25 cellular contexts compared by ENCODE assay signal in genomic region chr3:12845790-12846189, GRCh38. TPM values are rescaled to one million over a fixed set of nuclear protein-coding genes. Genes with fewer than 3 reads are reported as not detected.
DNase-seq lines count a peak whose midpoint lies in the region; ATAC-seq, FAIRE-seq and TF ChIP-seq lines count a peak whose summit lies in the region.
"Had no signal": no experiment of that assay in that cellular context is flagged by ENCODE, and none has a peak within 500 bp of the region (broad histone marks: within the 10 kb centered on the region; RNA-seq: fewer than 3 reads in every experiment).

No MANE protein-coding gene starts in this region.

- H3K4me1 ChIP-seq in DND-41 (ENCODE audit: insufficient read depth, low read length) = peaks cover 26% of the 10 kb centered on the region
- H3K4me1 ChIP-seq in IMR-90 (ENCODE audit: control insufficient read depth, insufficient read depth, low read length) = peaks cover 2% of the 10 kb centered on the region; the same call in 1 of the 2 replicates
- H3K4me1 ChIP-seq in K562 (replicated peaks in 1 of 2; ENCODE audit: control insufficient read depth in 2 of 2, insufficient read depth in 2 of 2, low read length in 2 of 2) = peaks cover 10 to 11% of the 10 kb centered on the region in 2 experiments; a peak in 4 of 5 replicates
- peaks cover 9% of the 10 kb centered on the region for H3K4me1 ChIP-seq in mesenchymal stem cell (ENCODE audit: control insufficient read depth, insufficient read depth, low read depth, low read length)
- H3K4me1 ChIP-seq: BE2C had no signal

- CTCF ChIA-PET in IMR-90 (lab: Yijun Ruan, JAX) = no interaction called here
- CTCF ChIA-PET in K562 (lab: Yijun Ruan, JAX; ENCODE audit: low intra/inter-chr PET ratio) = no interaction called here
- CTCF ChIA-PET in MCF 10A (lab: Yijun Ruan, JAX) = no interaction called here

- dilution Hi-C loops in IMR-90 (cut with HindIII; ENCODE audit: low sequenced_read_pairs, unreplicated experiment) = no loop called here

- H3K27me3 ChIP-seq in DND-41 (ENCODE audit: insufficient read depth, low read length, poor library complexity) = no peaks in the 10 kb centered on the region
- H3K27me3 ChIP-seq in IMR-90 (ENCODE audit: control insufficient read depth, insufficient read depth, low read length) = no peaks in the 10 kb centered on the region; the same call in 1 of the 2 replicates
- peaks cover 3% of the 10 kb centered on the region in 2 experiments; a peak in 4 of 5 replicates for H3K27me3 ChIP-seq in K562 (ENCODE audit: control insufficient read depth in 2 of 2, insufficient read depth in 2 of 2, low read length in 2 of 2)
- H3K27me3 ChIP-seq in mesenchymal stem cell (ENCODE audit: control insufficient read depth in 1 of 2, insufficient read depth in 1 of 2, low read length in 2 of 2) = no peaks in the 10 kb centered on the region
- H3K27me3 ChIP-seq: BE2C, BLaER1 had no signal

- H2AFZ ChIP-seq in DND-41 (ENCODE audit: low read depth, low read length) = no peak overlapping the region
- H2AFZ ChIP-seq in IMR-90 (replicated peaks; ENCODE audit: low read length, poor library complexity) = no peak overlapping the region
- H2AFZ ChIP-seq in K562 (ENCODE audit: low read depth, low read length) = no peak overlapping the region
- no peak overlapping the region for H2AFZ ChIP-seq in mesenchymal stem cell (ENCODE audit: low read depth, low read length)

- H2BK15ac ChIP-seq in IMR-90 (ENCODE audit: low read depth, low read length) = no peak overlapping the region
- H2BK15ac ChIP-seq in mesenchymal stem cell (ENCODE audit: low read depth, poor library complexity, severe bottlenecking) = no peak overlapping the region

- H3K9ac ChIP-seq in DND-41 (ENCODE audit: low read depth, low read length) (no peak overlapping the region), IMR-90 (ENCODE audit: low read depth, low read length) (no peak overlapping the region), K562 (ENCODE audit: insufficient read depth in 1 of 2, low read depth in 2 of 2, low read length in 2 of 2) (no peak overlapping the region), mesenchymal stem cell (ENCODE audit: low read length) (no peak overlapping the region)
- H3K9ac ChIP-seq: BLaER1 had no signal

- TF ChIP-seq POLR2A in IMR-90 (IDR thresholded peaks at IDR 0.05; ENCODE audit: low read depth, low read length) = no peak
- no peak for TF ChIP-seq POLR2A in K562 (conservative IDR thresholded peaks at IDR 0.05)

- peaks cover 9% of the 10 kb centered on the region for H3K4me1 Mint-ChIP-seq in MCF 10A (ENCODE audit: insufficient read depth, unreplicated experiment)

- TF ChIP-seq CTCF in DND-41 (IDR thresholded peaks at IDR 0.05; ENCODE audit: borderline replicate concordance, extremely low read depth, low read length, poor library complexity, severe bottlenecking) (no peak), IMR-90 (conservative IDR thresholded peaks at IDR 0.05; ENCODE audit: low read depth, low read length) (no peak), K562 (IDR thresholded peaks at IDR 0.05 in 2 of 3, conservative IDR thresholded peaks at IDR 0.05 in 1 of 3; ENCODE audit: insufficient read depth in 2 of 3, low read depth in 1 of 3, low read length in 3 of 3) (no peak), MCF 10A (IDR thresholded peaks at IDR 0.05; ENCODE audit: unreplicated experiment) (no peak)

- TF ChIP-seq RAD21 in IMR-90 (IDR thresholded peaks at IDR 0.05; ENCODE audit: low read length) (no peak), K562 (CRISPR knock-in tag; conservative IDR thresholded peaks at IDR 0.05 in 1 of 2, IDR thresholded peaks at IDR 0.05 in 1 of 2) (no peak)

- H3K36me3 Mint-ChIP-seq in MCF 10A (ENCODE audit: insufficient read depth, unreplicated experiment) = peaks cover 8% of the 10 kb centered on the region
- H3K36me3 Mint-ChIP-seq: CD14-positive monocyte had no signal

- H3K27ac ChIP-seq in DND-41 (ENCODE audit: low read length) (peak overlapping the region; percentile 72), IMR-90 (ENCODE audit: insufficient read depth, low read length) (no peak overlapping the region), K562 (ENCODE audit: extremely low read depth, low read depth, low read length) (no peak overlapping the region), mesenchymal stem cell (ENCODE audit: low read length, poor library complexity, severe bottlenecking) (peak overlapping the region; percentile 53)
- H3K27ac ChIP-seq: BLaER1 had no signal

- H2AK5ac ChIP-seq in IMR-90 (ENCODE audit: low read depth, low read length) (no peak overlapping the region), mesenchymal stem cell (ENCODE audit: low read length, severe bottlenecking) (peak overlapping the region; percentile 91)

- POLR2A ChIA-PET in IMR-90 (lab: Charles Lee; ENCODE audit: unreplicated experiment) (no interaction called here), K562 (lab: Yijun Ruan, JAX) (interaction anchor here (1.1 kb wide), 1 partner anchor 13 kb away, joined by 4 read pairs; no protein-coding TSS in a partner anchor), MCF 10A (lab: Yijun Ruan, JAX) (no interaction called here)

- no peak overlapping the region for H4K5ac ChIP-seq in IMR-90 (ENCODE audit: low read depth, low read length)

- H3K36me3 ChIP-seq in DND-41 (ENCODE audit: insufficient read depth, low read length) (peaks cover 5% of the 10 kb centered on the region), IMR-90 (ENCODE audit: control insufficient read depth, insufficient read depth, low read length) (no peaks in the 10 kb centered on the region), K562 (ENCODE audit: control insufficient read depth, insufficient read depth, low read length) (peaks cover 4% of the 10 kb centered on the region; the same call in 2 of the 3 replicates), mesenchymal stem cell (ENCODE audit: control insufficient read depth in 1 of 2, insufficient read depth in 2 of 2, low read depth in 1 of 2, low read length in 2 of 2) (no peaks in the 10 kb centered on the region)
- H3K36me3 ChIP-seq: BLaER1 had no signal

- H3K18ac ChIP-seq in IMR-90 (ENCODE audit: low read depth, low read length) (no peak overlapping the region), mesenchymal stem cell (ENCODE audit: low read depth in 1 of 2, low read length in 2 of 2) (no peak overlapping the region)

- no peak overlapping the region for H2AK9ac ChIP-seq in IMR-90 (replicated peaks; ENCODE audit: low read depth, low read length, poor library complexity)

- H3K14ac ChIP-seq in IMR-90 (replicated peaks; ENCODE audit: low read depth, low read length) (no peak overlapping the region), mesenchymal stem cell (ENCODE audit: low read length in 2 of 2) (peak overlapping the region in 1 of 2 experiments; percentile 77)

- WGBS in IMR-90 (ENCODE audit: extremely low coverage in 2 of 2, insufficient read length in 1 of 2), 2 experiments = 20% methylated on average over 1 of the region's 1 CpG; no CpG with 5 or more reads in 1 of the 2 experiments
- WGBS in K562 (ENCODE audit: insufficient coverage, low coverage, missing lambda C conversion rate) = 14% methylated on average over 1 of the region's 1 CpG
- 53% methylated on average over 1 of the region's 1 CpG for WGBS in mesenchymal stem cell

- H3K27ac Mint-ChIP-seq in MCF 10A (ENCODE audit: low read depth, unreplicated experiment) = no peak overlapping the region

- no peak overlapping the region for H2BK20ac ChIP-seq in IMR-90 (ENCODE audit: low read depth, low read length)

- H3K9me1 ChIP-seq in IMR-90 (ENCODE audit: insufficient read depth, low read length) = 0 out of 2 replicates have a peak, but pooled peaks cover 3% of the 10 kb centered on the region
- H3K9me1 ChIP-seq in K562 (ENCODE audit: control insufficient read depth, insufficient read depth, low read length) = no peaks in the 10 kb centered on the region

- H2BK12ac ChIP-seq in mesenchymal stem cell (ENCODE audit: low read length in 2 of 2) = no peak overlapping the region

- H2BK120ac ChIP-seq in IMR-90 (ENCODE audit: low read depth, low read length) (no peak overlapping the region), mesenchymal stem cell (ENCODE audit: low read depth, low read length) (no peak overlapping the region)

- H3K4me3 Mint-ChIP-seq in MCF 10A (ENCODE audit: unreplicated experiment) = no peak overlapping the region
- H3K4me3 Mint-ChIP-seq: CD14-positive monocyte; CD4-positive, alpha-beta memory T cell; CD4-positive, CD25-positive, alpha-beta regulatory T cell; CD8-positive, alpha-beta memory T cell had no signal

- TF ChIP-seq EP300 in K562 (IDR thresholded peaks at IDR 0.05; ENCODE audit: low read length) = no peak

- no peak overlapping the region for H2BK5ac ChIP-seq in IMR-90 (ENCODE audit: low read depth, low read length, poor library complexity, severe bottlenecking)
- peak overlapping the region; percentile 53 for H2BK5ac ChIP-seq in mesenchymal stem cell (ENCODE audit: low read depth, low read length, poor library complexity, severe bottlenecking)

- no peaks in the 10 kb centered on the region for H3K9me3 Mint-ChIP-seq in MCF 10A (ENCODE audit: unreplicated experiment)
- H3K9me3 Mint-ChIP-seq: CD4-positive, alpha-beta memory T cell; CD8-positive, alpha-beta memory T cell had no signal

- H3K4me2 ChIP-seq in DND-41 (ENCODE audit: insufficient read depth, low read length) (no peak overlapping the region), IMR-90 (ENCODE audit: low read depth, low read length) (no peak overlapping the region), K562 (ENCODE audit: insufficient read depth, low read length) (no peak overlapping the region), mesenchymal stem cell (ENCODE audit: low read length, poor library complexity, severe bottlenecking) (no peak overlapping the region)

- H3K4me3 ChIP-seq in DND-41 (ENCODE audit: low read depth in 1 of 2, low read length in 2 of 2) (no peak overlapping the region), IMR-90 (ENCODE audit: insufficient read depth, low read depth, low read length) (no peak overlapping the region), K562 (no peak overlapping the region), mesenchymal stem cell (ENCODE audit: insufficient read depth in 1 of 2, low read depth in 1 of 2, low read length in 2 of 2) (no peak overlapping the region)
- H3K4me3 ChIP-seq: BLaER1 had no signal

- H3K56ac ChIP-seq in IMR-90 (ENCODE audit: extremely low read depth, insufficient read depth, low read length) = no peak overlapping the region

- H3K23ac ChIP-seq in IMR-90 (ENCODE audit: low read depth, low read length) (no peak overlapping the region), mesenchymal stem cell (ENCODE audit: low read length in 2 of 2) (no peak overlapping the region)

- intact Hi-C loops in IMR-90 (cut with micrococcal nuclease) = no loop called here
- intact Hi-C loops in K562 (cut with micrococcal nuclease) = no loop called here
- intact Hi-C loops in MCF 10A (cut with micrococcal nuclease) = no loop called here

- BruUV-seq in IMR-90 (replicated peaks; lab: Mats Ljungman, UMichigan) (no TSS peak), K562 (replicated peaks; lab: Mats Ljungman, UMichigan) (no TSS peak), MCF 10A (replicated peaks; lab: Mats Ljungman, UMichigan) (no TSS peak)

- DNase-seq in DND-41 (no peak), IMR-90 (no peak), K562 (ENCODE audit: extremely low read depth in 1 of 4, low spot score in 3 of 4) (no peak), mesenchymal stem cell (no peak), NOMO-1 (lab: John Stamatoyannopoulos, UW; ENCODE audit: unreplicated experiment in 2 of 2) (no peak), NK-92 (lab: John Stamatoyannopoulos, UW; ENCODE audit: unreplicated experiment) (no peak), MCF 10A (ENCODE audit: unreplicated experiment) (no peak), SW 1271 (lab: John Stamatoyannopoulos, UW) (no peak)
- DNase-seq: 8988T; BE2C; C1 segment of cervical spinal cord; CD4-positive, alpha-beta memory T cell; CD4-positive, CD25-positive, alpha-beta regulatory T cell; CD8-positive, alpha-beta memory T cell; COR-L47; DMS 273 treated with DMSO at 0.1 percent for 48 hours; DMS153; DMS53; DMS79 had no signal

- H4K8ac ChIP-seq in IMR-90 (ENCODE audit: low read depth in 2 of 2, low read length in 2 of 2) = no peak overlapping the region
- peak overlapping the region; percentile 64 for H4K8ac ChIP-seq in mesenchymal stem cell (ENCODE audit: low read length)

- H3K27me3 Mint-ChIP-seq in MCF 10A (ENCODE audit: insufficient read depth, unreplicated experiment) = no peaks in the 10 kb centered on the region
- H3K27me3 Mint-ChIP-seq: CD4-positive, alpha-beta memory T cell had no signal

- no peak for FAIRE-seq in K562 (lab: Jason Lieb, UNC)
- FAIRE-seq: A204.1, G401.6, GM12891, GM19239 had no signal

- H3K9me3 ChIP-seq in DND-41 (ENCODE audit: insufficient read depth, low read length, severe bottlenecking) (no peaks in the 10 kb centered on the region), IMR-90 (ENCODE audit: control insufficient read depth, insufficient read depth, low read length) (no peaks in the 10 kb centered on the region), K562 (replicated peaks; ENCODE audit: control insufficient read depth, insufficient read depth, low read depth, low read length) (no peaks in the 10 kb centered on the region), mesenchymal stem cell (ENCODE audit: control insufficient read depth, low read length) (no peaks in the 10 kb centered on the region)
- H3K9me3 ChIP-seq: BE2C had no signal

- in situ Hi-C loops in IMR-90 (cut with MboI; ENCODE audit: low sequenced_read_pairs) (no loop called here), K562 (cut with MboI) (no loop called here)

- peaks cover 6% of the 10 kb centered on the region for H3K79me2 ChIP-seq in DND-41 (ENCODE audit: insufficient read depth, low read length)
- H3K79me2 ChIP-seq in K562 (ENCODE audit: control insufficient read depth, insufficient read depth, low read length) = peaks cover 10% of the 10 kb centered on the region

- ATAC-seq in DND-41 (ENCODE audit: insufficient read depth, low read depth) (no peak), IMR-90 (ENCODE audit: low read depth) (no peak), K562 (no peak)

- H4K20me1 ChIP-seq in DND-41 (ENCODE audit: insufficient read depth, low read length) (peaks cover 5% of the 10 kb centered on the region), IMR-90 (ENCODE audit: insufficient read depth, low read length) (peaks cover 5% of the 10 kb centered on the region), K562 (replicated peaks; ENCODE audit: control insufficient read depth, insufficient read depth, low read length) (peaks cover 2% of the 10 kb centered on the region)

- H3K79me1 ChIP-seq in IMR-90 (ENCODE audit: low read depth in 1 of 2, low read length in 2 of 2) (peaks cover 0 to 2% of the 10 kb centered on the region in 2 experiments; a peak in 2 of 4 replicates), mesenchymal stem cell (replicated peaks; ENCODE audit: low read length, poor library complexity, severe bottlenecking) (no peaks in the 10 kb centered on the region)

- no peak overlapping the region for H4K91ac ChIP-seq in IMR-90 (ENCODE audit: insufficient read depth, low read depth, low read length)
- H4K91ac ChIP-seq in mesenchymal stem cell (ENCODE audit: low read length) = no peak overlapping the region

- H3K4ac ChIP-seq in IMR-90 (ENCODE audit: low read depth, low read length) (no peak overlapping the region), mesenchymal stem cell (ENCODE audit: low read depth in 1 of 2, low read length in 2 of 2) (no peak overlapping the region)

RNA-seq across cellular contexts. Expression of gene RPL32, which starts 4.4 kb away (rescaled TPM):
- total RNA-seq in IMR-90 (2012; rRNA removed) (566 and 644 TPM in 2 replicates), K562 (2014; rRNA removed) (3,132 and 3,347 TPM in 2 replicates), K562 (2014; rRNA removed; fragmentation: Illumina TruSeq; extraction: Trizol) (4,513 and 4,632 TPM in 2 replicates), K562 (2015; rRNA removed; fragmentation: Illumina TruSeq; extraction: Trizol) (4,527 and 4,779 TPM in 2 replicates), K562 (2021) (2,738 and 3,009 TPM in 2 replicates), MCF 10A (2022) (2,288 and 2,498 TPM in 2 replicates)
- polyA plus RNA-seq in IMR-90 (2012; rRNA removed) (1,856 and 2,352 TPM in 2 replicates), K562 (2011; rRNA removed) (4,861 and 5,231 TPM in 2 replicates), K562 (2014; fragmentation: Illumina TruSeq; extraction: Trizol) (5,815 and 6,200 TPM in 2 replicates), K562 (2014; fragmentation: Nextera tagmentation; extraction: Ambion mirVana) (1,000 to 10,000 TPM; 3,469 to 4,286 TPM), K562 (2014; rRNA removed) (4,142 and 5,104 TPM in 2 replicates)
- polyA plus RNA-seq in IMR-90 (2012; cell fraction: cytosol; rRNA removed) = 1,242 and 1,359 TPM in 2 replicates
- polyA plus RNA-seq in IMR-90 (2012; cell fraction: nucleus; rRNA removed; ENCODE audit: low replicate concordance) = 275 and 638 TPM in 2 replicates
- 321 and 449 TPM in 2 replicates for total RNA-seq in K562 (2011; cell fraction: chromatin; rRNA removed; ENCODE audit: low replicate concordance)
- 553 and 562 TPM in 2 replicates for total RNA-seq in K562 (2011; cell fraction: nucleolus; rRNA removed)
- total RNA-seq in K562 (2011; cell fraction: nucleoplasm; rRNA removed) = 913 and 2,354 TPM in 2 replicates
- 2,530 and 2,776 TPM in 2 replicates for polyA plus RNA-seq in K562 (2011; cell fraction: cytosol; rRNA removed)
- 1,377 and 2,422 TPM in 2 replicates for polyA plus RNA-seq in K562 (2011; cell fraction: nucleus; rRNA removed)
- 4,850 and 6,211 TPM in 2 replicates for polyA plus RNA-seq in K562 (2012)
- polyA minus RNA-seq in K562 (2011; rRNA and poly(A)+ RNA removed) = 3,010 and 3,339 TPM in 2 replicates
- 1,491 and 1,656 TPM in 2 replicates for polyA minus RNA-seq in K562 (2011; cell fraction: cytosol; rRNA and poly(A)+ RNA removed)
- 319 and 489 TPM in 2 replicates for polyA minus RNA-seq in K562 (2011; cell fraction: nucleus; rRNA and poly(A)+ RNA removed)
- polyA plus RNA-seq in mesenchymal stem cell (2013, experiment 1 of 2) = 1,587 TPM
- polyA plus RNA-seq in mesenchymal stem cell (2013, experiment 2 of 2) = 1,642 TPM

RNA-seq across cellular contexts. Expression of gene CAND2, which starts 49.3 kb away (rescaled TPM):
- total RNA-seq in IMR-90 (2012; rRNA removed) (2.5 and 2.9 TPM in 2 replicates), K562 (2014; rRNA removed) (6.4 and 7.8 TPM in 2 replicates), K562 (2014; rRNA removed; fragmentation: Illumina TruSeq; extraction: Trizol) (2.5 and 3.1 TPM in 2 replicates), K562 (2015; rRNA removed; fragmentation: Illumina TruSeq; extraction: Trizol) (4.3 and 4.9 TPM in 2 replicates), K562 (2021) (14.2 and 14.9 TPM in 2 replicates), MCF 10A (2022) (not detected in 2 replicates)
- polyA plus RNA-seq in IMR-90 (2012; rRNA removed) (4.9 and 5.7 TPM in 2 replicates), K562 (2011; rRNA removed) (4.6 and 5.0 TPM in 2 replicates), K562 (2014; fragmentation: Illumina TruSeq; extraction: Trizol) (4.2 and 6.5 TPM in 2 replicates), K562 (2014; fragmentation: Nextera tagmentation; extraction: Ambion mirVana) (1 to 10 TPM in 1 of 2 experiments, under 1 TPM in 1; 0.91 to 1.4 TPM), K562 (2014; rRNA removed) (7.6 and 7.7 TPM in 2 replicates)
- 4.3 and 7.4 TPM in 2 replicates for polyA plus RNA-seq in IMR-90 (2012; cell fraction: cytosol; rRNA removed)
- polyA plus RNA-seq in IMR-90 (2012; cell fraction: nucleus; rRNA removed; ENCODE audit: low replicate concordance) = 11.5 and 21.5 TPM in 2 replicates
- 16.3 and 50.5 TPM in 2 replicates for total RNA-seq in K562 (2011; cell fraction: chromatin; rRNA removed; ENCODE audit: low replicate concordance)
- total RNA-seq in K562 (2011; cell fraction: nucleolus; rRNA removed) = 28.2 and 28.5 TPM in 2 replicates
- 14.7 and 16.9 TPM in 2 replicates for total RNA-seq in K562 (2011; cell fraction: nucleoplasm; rRNA removed)
- 3.2 and 10.0 TPM in 2 replicates for polyA plus RNA-seq in K562 (2011; cell fraction: cytosol; rRNA removed)
- polyA plus RNA-seq in K562 (2011; cell fraction: nucleus; rRNA removed) = 10.2 and 21.2 TPM in 2 replicates
- polyA plus RNA-seq in K562 (2012) = 6.1 and 10.3 TPM in 2 replicates
- polyA minus RNA-seq in K562 (2011; rRNA and poly(A)+ RNA removed) = 3.8 and 8.1 TPM in 2 replicates
- 7.7 and 7.8 TPM in 2 replicates for polyA minus RNA-seq in K562 (2011; cell fraction: cytosol; rRNA and poly(A)+ RNA removed)
- 10.2 and 10.9 TPM in 2 replicates for polyA minus RNA-seq in K562 (2011; cell fraction: nucleus; rRNA and poly(A)+ RNA removed)
- polyA plus RNA-seq in mesenchymal stem cell (2013, experiment 1 of 2) = 3.9 TPM
- polyA plus RNA-seq in mesenchymal stem cell (2013, experiment 2 of 2) = 3.7 TPM
- polyA plus RNA-seq: CD14-positive monocyte had no signal

Comparison
In these comparisons a context has a peak if more than half of its experiments do, and no peak if none do; other contexts are left out.
1. H3K27ac ChIP-seq: peak in DND-41 (single experiment) and mesenchymal stem cell (single experiment); none in IMR-90 (single experiment) and K562 (single experiment).